Comparison of ENCODE assay signal across 18 cellular contexts in the genomic region with DNA sequence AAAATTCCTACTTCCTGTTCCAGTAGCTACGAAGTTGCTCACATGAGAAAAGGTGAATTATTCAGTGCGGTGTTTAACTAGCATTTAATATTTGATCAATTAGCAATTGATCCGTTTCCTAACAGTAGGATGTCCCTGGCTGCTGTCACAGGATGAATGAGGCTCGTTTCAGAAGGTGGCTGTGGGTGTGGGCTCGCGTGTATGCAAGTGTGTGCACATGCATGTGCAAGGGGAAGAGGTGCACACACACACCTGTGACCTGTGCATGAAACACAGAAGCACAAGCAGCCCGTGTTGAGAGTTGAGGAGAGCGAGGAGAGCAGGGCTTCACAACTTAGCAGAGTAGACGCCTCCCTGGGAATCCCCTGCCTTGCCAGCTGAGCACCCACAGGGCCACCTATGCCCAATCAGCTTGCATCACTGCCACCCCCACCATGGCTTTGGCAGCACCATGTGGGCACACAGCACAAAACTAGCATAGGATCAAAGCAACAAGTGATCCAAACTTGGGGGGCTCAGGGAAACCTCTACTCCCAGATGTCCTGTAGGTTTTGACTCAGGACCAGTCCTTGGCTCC.
DNase-seq lines count a peak whose midpoint lies in the region; ATAC-seq, FAIRE-seq and TF ChIP-seq lines count a peak whose summit lies in the region.
"Had no signal": no experiment of that assay in that cellular context is flagged by ENCODE, and none has a peak within 500 bp of the region (broad histone marks: within the 10 kb centered on the region; RNA-seq: fewer than 3 reads in every experiment).

No MANE protein-coding gene starts in this region.

- no peak overlapping the region for H3K4me2 ChIP-seq in GM12878 (ENCODE audit: control insufficient read depth, insufficient read depth)
- H3K4me2 ChIP-seq: neural progenitor cell, smooth muscle cell had no signal

- no peak for TF ChIP-seq RAD21 in GM12878 (IDR thresholded peaks at IDR 0.05; ENCODE audit: insufficient read depth, low read depth, low read length)

- H3K9ac ChIP-seq in GM12878 (ENCODE audit: control insufficient read depth, insufficient read depth, low read length), result no peak overlapping the region
- H3K9ac ChIP-seq: neural progenitor cell had no signal

- DNase-seq in GM12891 (ENCODE audit: insufficient read length, low spot score), result no peak
- DNase-seq in GM12878 (ENCODE audit: low read depth, low spot score), result no peak
- peak; percentile 9 for DNase-seq in stimulated activated CD4-positive, alpha-beta T cell treated with anti-CD3 and anti-CD28 coated beads, Interleukin-4, amount 100 ng/mL, for 24 hours
- DNase-seq in HEK293T (ENCODE audit: extremely low spot score), result no peak
- no peak for DNase-seq in right atrium auricular region (ENCODE audit: low spot score)
- DNase-seq: activated CD8-positive, alpha-beta memory T cell treated with anti-CD3 and anti-CD28 coated beads for 24 hours; activated gamma-delta T cell; Caco-2; H9; NCI-H1930; NCI-H446 had no signal

- FAIRE-seq in GM12891 (lab: Jason Lieb, UNC), result peak; percentile 88
- FAIRE-seq in GM12878 (lab: Jason Lieb, UNC), result no peak
- FAIRE-seq: astrocyte, colon had no signal

- TF ChIP-seq CTCF in HEK293 (tag by site-specific recombination; IDR thresholded peaks at IDR 0.05), result no peak
- no peak for TF ChIP-seq CTCF in GM12878 (IDR thresholded peaks at IDR 0.05 in 2 of 3, conservative IDR thresholded peaks at IDR 0.05 in 1 of 3; ENCODE audit: control insufficient read depth in 2 of 3, extremely low read depth in 1 of 3, insufficient read depth in 1 of 3, low read depth in 3 of 3, low read length in 3 of 3)
- no peak for TF ChIP-seq CTCF in right atrium auricular region (IDR thresholded peaks at IDR 0.05)

- CTCF ChIA-PET in HEK293 (lab: Yijun Ruan, JAX) (interaction anchor here (3.2 kb wide), 1 partner anchor 8 kb away, joined by 19 read pairs; no protein-coding TSS in a partner anchor), GM12878 (lab: Yijun Ruan, JAX) (interaction anchor here (1.0 to 2.9 kb wide), 6 partner anchors 8 to 104 kb away, joined by 3 to 25 read pairs (median 5); no protein-coding TSS in a partner anchor), HEK293T (lab: Yijun Ruan, JAX) (no interaction called here)

- H3K27ac ChIP-seq in HEK293 (ENCODE audit: extremely low read depth, low read depth, low read length) (no peak overlapping the region), GM12878 (ENCODE audit: control insufficient read depth, insufficient read depth) (no peak overlapping the region), right atrium auricular region (no peak overlapping the region)
- H3K27ac ChIP-seq: neural progenitor cell, psoas muscle had no signal

- ATAC-seq in GM12878, result peak; percentile 93
- ATAC-seq in HG03432 (IDR thresholded peaks at IDR 0.05; ENCODE audit: unreplicated experiment), result no peak
- ATAC-seq: psoas muscle had no signal

- TF ChIP-seq POLR2A in GM12891 (IDR thresholded peaks at IDR 0.05; ENCODE audit: low read depth, low read length), result no peak
- TF ChIP-seq POLR2A in GM12878 (IDR thresholded peaks at IDR 0.05; ENCODE audit: low read depth, low read length), result no peak

- no peaks in the 10 kb centered on the region for H3K79me2 ChIP-seq in GM12878 (ENCODE audit: control insufficient read depth, insufficient read depth, low read length)

- no peak overlapping the region for H2AFZ ChIP-seq in GM12878 (ENCODE audit: control insufficient read depth, low read depth, low read length)
- H2AFZ ChIP-seq: neural progenitor cell had no signal

- no peaks in the 10 kb centered on the region for H3K9me3 ChIP-seq in HEK293 (ENCODE audit: control insufficient read depth, insufficient read depth, low read depth, low read length)
- H3K9me3 ChIP-seq in GM12878 (replicated peaks; ENCODE audit: control insufficient read depth, insufficient read depth, low read length), result no peaks in the 10 kb centered on the region
- H3K9me3 ChIP-seq in right atrium auricular region, result no peaks in the 10 kb centered on the region
- H3K9me3 ChIP-seq: psoas muscle had no signal

- POLR2A ChIA-PET in HEK293 (lab: Yijun Ruan, JAX) (no interaction called here), GM12878 (lab: Charles Lee) (interaction anchor here (0.6 to 1.0 kb wide), 2 partner anchors 14 to 36 kb away, joined by 3 read pairs; no protein-coding TSS in a partner anchor), HEK293T (lab: Yijun Ruan, JAX) (no interaction called here)

- H3K36me3 ChIP-seq in HEK293 (ENCODE audit: control insufficient read depth in 2 of 2, insufficient read depth in 1 of 2, low read length in 2 of 2) (no peaks in the 10 kb centered on the region), GM12878 (ENCODE audit: control insufficient read depth in 2 of 2, insufficient read depth in 2 of 2, low read length in 1 of 2) (no peaks in the 10 kb centered on the region), right atrium auricular region (no peaks in the 10 kb centered on the region)
- H3K36me3 ChIP-seq: neural progenitor cell had no signal

- H3K4me3 ChIP-seq in HEK293 (ENCODE audit: low read depth, low read length) (no peak overlapping the region), GM12878 (no peak overlapping the region), right atrium auricular region (no peak overlapping the region)
- H3K4me3 ChIP-seq: neural progenitor cell, psoas muscle, smooth muscle cell had no signal

- in situ Hi-C loops in GM12878 (cut with MboI), result loop anchor here (10.0 kb wide), 1 partner anchor 746 kb away; no protein-coding TSS in a partner anchor

- H4K20me1 ChIP-seq in GM12878 (ENCODE audit: control insufficient read depth, insufficient read depth), result no peaks in the 10 kb centered on the region

- intact Hi-C loops in GM12878 (cut with micrococcal nuclease; ENCODE audit: unreplicated experiment), result loop anchor here (10.0 kb wide), 1 partner anchor 376 kb away; no protein-coding TSS in a partner anchor

- RAD21 ChIA-PET in GM12878 (lab: Charles Lee; ENCODE audit: unreplicated experiment), result interaction anchor here (0.9 to 3.6 kb wide), 3 partner anchors 8 to 40 kb away, joined by 3 to 16 read pairs (median 13); no protein-coding TSS in a partner anchor

- BruUV-seq in GM12878 (replicated peaks; lab: Mats Ljungman, UMichigan), result no TSS peak

- H3K27me3 ChIP-seq in GM12878 (replicated peaks in 1 of 2; ENCODE audit: control insufficient read depth in 2 of 2, insufficient read depth in 2 of 2, low read length in 1 of 2) (no peaks in the 10 kb centered on the region; a peak in 1 of 4 replicates), right atrium auricular region (no peaks in the 10 kb centered on the region)
- H3K27me3 ChIP-seq: neural progenitor cell had no signal

- TF ChIP-seq EP300 in GM12878 (IDR thresholded peaks at IDR 0.05; ENCODE audit: borderline replicate concordance in 1 of 2, control insufficient read depth in 1 of 2, low read depth in 2 of 2, low read length in 2 of 2), result no peak

- H3K4me1 ChIP-seq in HEK293 (ENCODE audit: control insufficient read depth, insufficient read depth, low read length) (no peaks in the 10 kb centered on the region), GM12878 (ENCODE audit: control insufficient read depth, insufficient read depth, low read length) (peaks cover 4% of the 10 kb centered on the region), right atrium auricular region (no peaks in the 10 kb centered on the region)
- H3K4me1 ChIP-seq: Caco-2, neural progenitor cell, psoas muscle had no signal

- WGBS in GM12878 (ENCODE audit: insufficient coverage, insufficient replicate concordance, low lambda C conversion rate, missing lambda C conversion rate), result 27% methylated on average over 9 of the region's 9 CpGs

- SMC1A ChIA-PET in GM12878 (lab: Charles Lee; ENCODE audit: uncharacterized antibody, unreplicated experiment), result interaction anchor here (0.8 to 3.9 kb wide), 8 partner anchors 8 to 74 kb away, joined by 3 to 20 read pairs (median 6); no protein-coding TSS in a partner anchor

TF ChIP-seq in GM12891, 5 proteins besides CTCF, POLR2A, EP300 and RAD21:
- no peak for TF ChIP-seq POU2F2 (IDR thresholded peaks at IDR 0.05; ENCODE audit: low read depth, low read length)
- no peak for TF ChIP-seq TAF1 (IDR thresholded peaks at IDR 0.05; ENCODE audit: low read depth, low read length)
TF ChIP-seq in GM12891: peak in this region for 0.

TF ChIP-seq in HEK293, 187 proteins besides CTCF, POLR2A, EP300 and RAD21 (continues in another document):
- no peak for TF ChIP-seq ZFP3 (tag by site-specific recombination; IDR thresholded peaks at IDR 0.05; ENCODE audit: low read depth)
- TF ChIP-seq, protein P1, sequence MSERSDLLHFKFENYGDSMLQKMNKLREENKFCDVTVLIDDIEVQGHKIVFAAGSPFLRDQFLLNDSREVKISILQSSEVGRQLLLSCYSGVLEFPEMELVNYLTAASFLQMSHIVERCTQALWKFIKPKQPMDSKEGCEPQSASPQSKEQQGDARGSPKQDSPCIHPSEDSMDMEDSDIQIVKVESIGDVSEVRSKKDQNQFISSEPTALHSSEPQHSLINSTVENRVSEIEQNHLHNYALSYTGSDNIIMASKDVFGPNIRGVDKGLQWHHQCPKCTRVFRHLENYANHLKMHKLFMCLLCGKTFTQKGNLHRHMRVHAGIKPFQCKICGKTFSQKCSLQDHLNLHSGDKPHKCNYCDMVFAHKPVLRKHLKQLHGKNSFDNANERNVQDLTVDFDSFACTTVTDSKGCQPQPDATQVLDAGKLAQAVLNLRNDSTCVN (tag by site-specific recombination; optimal IDR thresholded peaks at IDR 0.05), result no peak

TF ChIP-seq in GM12878, 131 proteins besides CTCF, POLR2A, EP300 and RAD21:
- TF ChIP-seq IRF4 (IDR thresholded peaks at IDR 0.05; ENCODE audit: low read depth, low read length), result no peak
- no peak for TF ChIP-seq ZNF217 (IDR thresholded peaks at IDR 0.05)
- TF ChIP-seq TBL1XR1 (IDR thresholded peaks at IDR 0.05; ENCODE audit: low read depth, low read length), result no peak
- no peak for TF ChIP-seq RB1 (IDR thresholded peaks at IDR 0.05; ENCODE audit: borderline replicate concordance)
- no peak for TF ChIP-seq STAT3 (IDR thresholded peaks at IDR 0.05; ENCODE audit: low read depth, low read length)

TF ChIP-seq in HEK293T, 16 proteins besides CTCF, POLR2A, EP300 and RAD21 (continues in another document):
- TF ChIP-seq ARNT (IDR thresholded peaks at IDR 0.05) (no peak), FOXM1 (IDR thresholded peaks at IDR 0.05; ENCODE audit: borderline replicate concordance) (no peak), L3MBTL2 (conservative IDR thresholded peaks at IDR 0.05) (no peak), SUZ12 (IDR thresholded peaks at IDR 0.05) (no peak), FOXK2 (IDR thresholded peaks at IDR 0.05) (no peak), TARDBP (IDR thresholded peaks at IDR 0.05) (no peak), LEF1 (IDR thresholded peaks at IDR 0.05; ENCODE audit: borderline replicate concordance) (no peak)
- TF ChIP-seq, protein P2, sequence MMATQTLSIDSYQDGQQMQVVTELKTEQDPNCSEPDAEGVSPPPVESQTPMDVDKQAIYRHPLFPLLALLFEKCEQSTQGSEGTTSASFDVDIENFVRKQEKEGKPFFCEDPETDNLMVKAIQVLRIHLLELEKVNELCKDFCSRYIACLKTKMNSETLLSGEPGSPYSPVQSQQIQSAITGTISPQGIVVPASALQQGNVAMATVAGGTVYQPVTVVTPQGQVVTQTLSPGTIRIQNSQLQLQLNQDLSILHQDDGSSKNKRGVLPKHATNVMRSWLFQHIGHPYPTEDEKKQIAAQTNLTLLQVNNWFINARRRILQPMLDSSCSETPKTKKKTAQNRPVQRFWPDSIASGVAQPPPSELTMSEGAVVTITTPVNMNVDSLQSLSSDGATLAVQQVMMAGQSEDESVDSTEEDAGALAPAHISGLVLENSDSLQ (IDR thresholded peaks at IDR 0.05), result no peak
